Comparison of ENCODE assay signal across 20 cellular contexts in genomic region chr19:32818536-32818935, GRCh38. TPM values are rescaled to one million over a fixed set of nuclear protein-coding genes. Genes with fewer than 3 reads are reported as not detected.
A peak's percentile ranks its signal among the peaks of the same experiment; 100 is the strongest.
DNase-seq lines count a peak whose midpoint lies in the region; ATAC-seq, FAIRE-seq and TF ChIP-seq lines count a peak whose summit lies in the region.
"Had no signal": no experiment of that assay in that cellular context is flagged by ENCODE, and none has a peak within 500 bp of the region (broad histone marks: within the 10 kb centered on the region; RNA-seq: fewer than 3 reads in every experiment).

No MANE protein-coding gene starts in this region.

- intact Hi-C loops in HepG2 (cut with micrococcal nuclease; ENCODE audit: unreplicated experiment) = no loop called here
- intact Hi-C loops in right lobe of liver (cut with DNase I) = no loop called here
- intact Hi-C loops in body of pancreas (cut with DNase I) = no loop called here

- H3K18ac ChIP-seq in neuronal stem cell (ENCODE audit: low read length) = peak overlapping the region; percentile 60

- peaks cover 8% of the 10 kb centered on the region for H3K27me3 Mint-ChIP-seq in endothelial cell (ENCODE audit: unreplicated experiment)

- in situ Hi-C loops in HepG2 (cut with HindIII; ENCODE audit: extremely low pct_ligation_motif_present, low pct_unique_long_range_greater_than_20kb) = no loop called here
- in situ Hi-C loops in ACHN (cut with HindIII; ENCODE audit: low pct_ligation_motif_present, low pct_unique_long_range_greater_than_20kb, low sequenced_read_pairs) = no loop called here

- TF ChIP-seq CTCF in HepG2 (CRISPR knock-in tag; IDR thresholded peaks at IDR 0.05) = no peak
- no peak for TF ChIP-seq CTCF in right lobe of liver (IDR thresholded peaks at IDR 0.05)
- no peak for TF ChIP-seq CTCF in bronchial epithelial cell (IDR thresholded peaks at IDR 0.05; ENCODE audit: insufficient read depth, low read length, severe bottlenecking)
- no peak for TF ChIP-seq CTCF in body of pancreas (IDR thresholded peaks at IDR 0.05)
- TF ChIP-seq CTCF in endothelial cell (IDR thresholded peaks at IDR 0.05; ENCODE audit: unreplicated experiment) = no peak

- H3K9ac ChIP-seq in HepG2 (ENCODE audit: insufficient read depth, low read depth, low read length) = no peak overlapping the region; the same call in 1 of the 2 replicates
- no peak overlapping the region for H3K9ac ChIP-seq in neuronal stem cell (ENCODE audit: low read depth, low read length, poor library complexity)
- H3K9ac ChIP-seq: BLaER1 treated with 17β-estradiol and CSF1 and Interleukin-3, amounts not matched to agents 10 nM and 100 nM; KMS-11 had no signal

- BruUV-seq in HepG2 (replicated peaks; lab: Mats Ljungman, UMichigan) = no TSS peak

- ATAC-seq in HepG2 (peak; percentile 27), right lobe of liver (no peak), body of pancreas (no peak)
- ATAC-seq: HCT116 had no signal

- TF ChIP-seq POLR2A in HepG2 (IDR thresholded peaks at IDR 0.05; ENCODE audit: insufficient read depth in 1 of 2, low read depth in 2 of 2, low read length in 2 of 2) (no peak), right lobe of liver (IDR thresholded peaks at IDR 0.05) (no peak), body of pancreas (IDR thresholded peaks at IDR 0.05) (no peak)

- H3K79me1 ChIP-seq in neuronal stem cell (ENCODE audit: low read depth, low read length) = no peaks in the 10 kb centered on the region

- no peaks in the 10 kb centered on the region for H3K27me3 ChIP-seq in HepG2 (ENCODE audit: control insufficient read depth in 1 of 2, insufficient read depth in 2 of 2, low read length in 2 of 2)
- no peaks in the 10 kb centered on the region for H3K27me3 ChIP-seq in right lobe of liver
- no peaks in the 10 kb centered on the region for H3K27me3 ChIP-seq in bronchial epithelial cell (ENCODE audit: control insufficient read depth, insufficient read depth, low read length)
- peaks cover 0 to 4% (median 0%) of the 10 kb centered on the region in 3 experiments for H3K27me3 ChIP-seq in neuronal stem cell (ENCODE audit: control insufficient read depth in 3 of 3, insufficient read depth in 3 of 3, low read depth in 1 of 3, low read length in 3 of 3)
- no peaks in the 10 kb centered on the region for H3K27me3 ChIP-seq in body of pancreas

- H2BK15ac ChIP-seq in neuronal stem cell (ENCODE audit: low read length) = no peak overlapping the region

- no peak overlapping the region for H3K4me3 Mint-ChIP-seq in endothelial cell (ENCODE audit: unreplicated experiment)
- H3K4me3 Mint-ChIP-seq: CD4-positive, CD25-positive, alpha-beta regulatory T cell had no signal

- no peaks in the 10 kb centered on the region for H4K20me1 ChIP-seq in HepG2 (ENCODE audit: insufficient read depth, low read length)
- H4K20me1 ChIP-seq: BLaER1 treated with 17β-estradiol and CSF1 and Interleukin-3, amounts not matched to agents 10 nM and 100 nM had no signal

- no peak overlapping the region for H3K27ac ChIP-seq in HepG2 (ENCODE audit: extremely low read length, insufficient read depth, low read length)
- no peak overlapping the region for H3K27ac ChIP-seq in right lobe of liver
- H3K27ac ChIP-seq in neuronal stem cell (replicated peaks; ENCODE audit: low read length) = no peak overlapping the region
- H3K27ac ChIP-seq in body of pancreas = no peak overlapping the region
- H3K27ac ChIP-seq: BLaER1 treated with 17β-estradiol and CSF1 and Interleukin-3, amounts not matched to agents 10 nM and 100 nM; KMS-11 had no signal

- H3K4me2 ChIP-seq in HepG2 (ENCODE audit: low read depth, low read length) (peak overlapping the region; percentile 72), neuronal stem cell (ENCODE audit: insufficient read depth, low read length, poor library complexity, severe bottlenecking) (no peak overlapping the region)
- H3K4me2 ChIP-seq: KMS-11 had no signal

- peaks cover 31% of the 10 kb centered on the region for H3K4me1 ChIP-seq in HepG2 (ENCODE audit: insufficient read depth, low read length)
- H3K4me1 ChIP-seq in right lobe of liver = no peaks in the 10 kb centered on the region
- peaks cover 5% of the 10 kb centered on the region in 2 donors for H3K4me1 ChIP-seq in neuronal stem cell (ENCODE audit: control insufficient read depth in 2 of 2, insufficient read depth in 1 of 2, low read depth in 1 of 2, low read length in 2 of 2)
- H3K4me1 ChIP-seq in body of pancreas = no peaks in the 10 kb centered on the region

- TF ChIP-seq EP300 in HepG2 (IDR thresholded peaks at IDR 0.05; ENCODE audit: low read depth in 2 of 2, low read length in 2 of 2) (no peak), HepG2 (CRISPR knock-in tag; IDR thresholded peaks at IDR 0.05; ENCODE audit: borderline replicate concordance) (no peak)

- no peak overlapping the region for H4K91ac ChIP-seq in neuronal stem cell (ENCODE audit: low read depth, low read length, poor library complexity)

- TF ChIP-seq RAD21 in HepG2 (CRISPR knock-in tag; IDR thresholded peaks at IDR 0.05) = no peak

- no peaks in the 10 kb centered on the region for H3K36me3 Mint-ChIP-seq in endothelial cell (ENCODE audit: low read depth, unreplicated experiment)
- H3K36me3 Mint-ChIP-seq: CD4-positive, CD25-positive, alpha-beta regulatory T cell had no signal

- POLR2A ChIA-PET in HepG2 (lab: Yijun Ruan, JAX) = no interaction called here

- no peak overlapping the region for H3K23ac ChIP-seq in neuronal stem cell (ENCODE audit: low read depth, low read length, poor library complexity)

- 58% methylated on average over 8 of the region's 8 CpGs for WGBS in HepG2 (ENCODE audit: low lambda C conversion rate)
- WGBS in right lobe of liver (ENCODE audit: insufficient coverage, low coverage, low lambda C conversion rate, missing lambda C conversion rate) = 64% methylated on average over 3 of the region's 8 CpGs
- no CpG with 5 or more reads among the region's 8 CpGs for WGBS in neuronal stem cell (ENCODE audit: extremely low coverage in 2 of 2, insufficient read length in 2 of 2, insufficient replicate concordance in 1 of 2), 2 donors
- 79 to 84% methylated on average over 8 of the region's 8 CpGs for WGBS in body of pancreas, 2 donors

- no peak overlapping the region for H3K27ac Mint-ChIP-seq in endothelial cell (ENCODE audit: unreplicated experiment)

- DNase-seq in HepG2 (ENCODE audit: low spot score) (no peak), right lobe of liver (no peak), bronchial epithelial cell (ENCODE audit: low read depth) (no peak), neuronal stem cell (ENCODE audit: low spot score) (no peak), ACHN (no peak), body of pancreas (no peak), endothelial cell (ENCODE audit: low spot score) (no peak)
- DNase-seq: 8988T; Calu3; CD4-positive, CD25-positive, alpha-beta regulatory T cell; DMS 273 treated with DMSO at 0.1 percent for 48 hours; DMS79 treated with DMSO at 0.1 percent for 48 hours; EL had no signal

- CTCF ChIA-PET in HepG2 (lab: Yijun Ruan, JAX; ENCODE audit: low intra/inter-chr PET ratio, low total read pairs) = no interaction called here

- H2AK5ac ChIP-seq in neuronal stem cell (ENCODE audit: low read depth, low read length) = no peak overlapping the region

- no peak overlapping the region for H3K4ac ChIP-seq in neuronal stem cell (ENCODE audit: low read length)

- no peak overlapping the region for H2BK12ac ChIP-seq in neuronal stem cell (ENCODE audit: low read length)

- H3K9me3 ChIP-seq in HepG2 (ENCODE audit: low read length) (no peaks in the 10 kb centered on the region), right lobe of liver (no peaks in the 10 kb centered on the region), neuronal stem cell (replicated peaks in 1 of 2; ENCODE audit: control insufficient read depth in 2 of 2, insufficient read depth in 1 of 2, low read depth in 1 of 2, low read length in 2 of 2) (peaks cover 0 to 3% of the 10 kb centered on the region in 2 donors), body of pancreas (no peaks in the 10 kb centered on the region)
- H3K9me3 ChIP-seq: BLaER1 treated with 17β-estradiol and CSF1 and Interleukin-3, amounts not matched to agents 10 nM and 100 nM had no signal

- H4K8ac ChIP-seq in neuronal stem cell (ENCODE audit: low read depth, low read length) = no peak overlapping the region

- peak overlapping the region; percentile 3 for H2AFZ ChIP-seq in HepG2 (ENCODE audit: low read length)
- peak overlapping the region; percentile 18 for H2AFZ ChIP-seq in neuronal stem cell (ENCODE audit: low read length)

- H3K4me3 ChIP-seq in HepG2 (replicated peaks in 1 of 3; ENCODE audit: insufficient read depth in 1 of 3, low read depth in 2 of 3, low read length in 3 of 3) (no peak overlapping the region), right lobe of liver (no peak overlapping the region), bronchial epithelial cell (ENCODE audit: low read depth, low read length) (no peak overlapping the region), neuronal stem cell (ENCODE audit: low read length in 2 of 2) (no peak overlapping the region), body of pancreas (no peak overlapping the region)
- H3K4me3 ChIP-seq: BLaER1 treated with 17β-estradiol and CSF1 and Interleukin-3, amounts not matched to agents 10 nM and 100 nM had no signal

- no peaks in the 10 kb centered on the region for H3K9me3 Mint-ChIP-seq in endothelial cell (ENCODE audit: unreplicated experiment)
- H3K9me3 Mint-ChIP-seq: CD4-positive, CD25-positive, alpha-beta regulatory T cell had no signal

- peak overlapping the region; percentile 40 for H3K14ac ChIP-seq in neuronal stem cell (ENCODE audit: low read length)

- no peaks in the 10 kb centered on the region for H3K4me1 Mint-ChIP-seq in endothelial cell (ENCODE audit: unreplicated experiment)

- FAIRE-seq in HepG2 (lab: Jason Lieb, UNC) (no peak), bronchial epithelial cell (lab: Jason Lieb, UNC) (peak; percentile 23)
- FAIRE-seq: G401.6, GM12891 had no signal

- H3K79me2 ChIP-seq in HepG2 (ENCODE audit: insufficient read depth, low read length) = no peaks in the 10 kb centered on the region

- H2BK5ac ChIP-seq in neuronal stem cell (ENCODE audit: low read length) = no peak overlapping the region

- no peak overlapping the region for H2BK120ac ChIP-seq in neuronal stem cell (ENCODE audit: low read depth, low read length)

- no peaks in the 10 kb centered on the region for H3K36me3 ChIP-seq in HepG2 (replicated peaks in 1 of 2; ENCODE audit: control insufficient read depth in 1 of 2, insufficient read depth in 2 of 2, low read length in 2 of 2)
- H3K36me3 ChIP-seq in right lobe of liver = no peaks in the 10 kb centered on the region
- H3K36me3 ChIP-seq in bronchial epithelial cell (ENCODE audit: control insufficient read depth, insufficient read depth, low read length) = no peaks in the 10 kb centered on the region
- H3K36me3 ChIP-seq in neuronal stem cell (replicated peaks in 1 of 2; ENCODE audit: control insufficient read depth in 2 of 2, insufficient read depth in 2 of 2, low read length in 2 of 2) = no peaks in the 10 kb centered on the region
- H3K36me3 ChIP-seq in body of pancreas (replicated peaks in 1 of 2; ENCODE audit: insufficient read depth in 1 of 2, low read depth in 2 of 2) = no peaks in the 10 kb centered on the region
- H3K36me3 ChIP-seq: BLaER1 treated with 17β-estradiol and CSF1 and Interleukin-3, amounts not matched to agents 10 nM and 100 nM had no signal

RNA-seq across cellular contexts. Expression of gene SLC7A9, which starts 51.0 kb away (rescaled TPM):
- total RNA-seq in HepG2 (2016; rRNA removed; fragmentation: Illumina TruSeq; extraction: Trizol) = 3.2 and 4.7 TPM in 2 replicates
- 3.1 and 3.7 TPM in 2 replicates for total RNA-seq in HepG2 (2016; cell fraction: cytosol; rRNA removed; fragmentation: Illumina TruSeq; extraction: Trizol; ENCODE audit: low read depth)
- 3.2 and 5.3 TPM in 2 replicates for total RNA-seq in HepG2 (2016; cell fraction: insoluble cytoplasmic fraction; rRNA removed; fragmentation: Illumina TruSeq; extraction: Trizol)
- total RNA-seq in HepG2 (2016; cell fraction: membrane; rRNA removed; fragmentation: Illumina TruSeq; extraction: Trizol) = 3.7 and 4.3 TPM in 2 replicates
- 5.8 and 6.1 TPM in 2 replicates for total RNA-seq in HepG2 (2016; cell fraction: nucleus; rRNA removed; fragmentation: Illumina TruSeq; extraction: Trizol)
- 8.3 and 8.8 TPM in 2 replicates for polyA plus RNA-seq in HepG2 (2011; rRNA removed)
- polyA plus RNA-seq in HepG2 (2011; cell fraction: cytosol; rRNA removed) = 6.3 and 6.8 TPM in 2 replicates
- 13.7 and 17.8 TPM in 2 replicates for polyA plus RNA-seq in HepG2 (2011; cell fraction: nucleus; rRNA removed)
- polyA plus RNA-seq in HepG2 (2012) = 2.7 and 5.6 TPM in 2 replicates
- polyA plus RNA-seq in HepG2 (2016; cell fraction: cytosol; fragmentation: Illumina TruSeq; extraction: Trizol; ENCODE audit: low read depth) = 2.4 and 3.1 TPM in 2 replicates
- polyA plus RNA-seq in HepG2 (2016; cell fraction: insoluble cytoplasmic fraction; fragmentation: Illumina TruSeq; extraction: Trizol; ENCODE audit: low read depth) = 3.4 and 3.9 TPM in 2 replicates
- polyA plus RNA-seq in HepG2 (2016; cell fraction: membrane; fragmentation: Illumina TruSeq; extraction: Trizol; ENCODE audit: low read depth) = 3.1 and 3.4 TPM in 2 replicates
- polyA plus RNA-seq in HepG2 (2016; cell fraction: nucleus; fragmentation: Illumina TruSeq; extraction: Trizol; ENCODE audit: insufficient read depth, low read depth) = 7.4 and 7.6 TPM in 2 replicates
- polyA minus RNA-seq in HepG2 (2011; rRNA and poly(A)+ RNA removed; ENCODE audit: low replicate concordance) = 0.12 and 15.3 TPM in 2 replicates
- polyA minus RNA-seq in HepG2 (2011; cell fraction: cytosol; rRNA and poly(A)+ RNA removed) = 2.7 and 2.9 TPM in 2 replicates
- 5.5 and 6.8 TPM in 2 replicates for polyA minus RNA-seq in HepG2 (2011; cell fraction: nucleus; rRNA and poly(A)+ RNA removed)
- total RNA-seq in right lobe of liver = 10 to 100 TPM; 10.4 to 15.5 (median 13.5) TPM
- under 0.01 and 0.26 TPM in 2 replicates for total RNA-seq in bronchial epithelial cell
- polyA plus RNA-seq in neuronal stem cell (2013, experiment 1 of 2) = 0.20 TPM
- 0.24 TPM for polyA plus RNA-seq in neuronal stem cell (2013, experiment 2 of 2)
- total RNA-seq in body of pancreas = not detected
- 0.46 TPM for total RNA-seq in endothelial cell (ENCODE audit: unreplicated experiment)
- total RNA-seq: H4, HT1080 had no signal
- polyA plus RNA-seq: CD4-positive, CD25-positive, alpha-beta regulatory T cell had no signal
